Comparison of ENCODE assay signal across 11 cellular contexts in genomic region chr4:157043131-157043530, GRCh38. TPM values are rescaled to one million over a fixed set of nuclear protein-coding genes. Genes with fewer than 3 reads are reported as not detected.
DNase-seq lines count a peak whose midpoint lies in the region; ATAC-seq, FAIRE-seq and TF ChIP-seq lines count a peak whose summit lies in the region.
"Had no signal": no experiment of that assay in that cellular context is flagged by ENCODE, and none has a peak within 500 bp of the region (broad histone marks: within the 10 kb centered on the region; RNA-seq: fewer than 3 reads in every experiment).

No MANE protein-coding gene starts in this region.

- H3K4me3 ChIP-seq in astrocyte of the cerebellum (ENCODE audit: low read depth, low read length) (no peak overlapping the region), HepG2 (replicated peaks in 1 of 3; ENCODE audit: insufficient read depth in 1 of 3, low read depth in 2 of 3, low read length in 3 of 3) (no peak overlapping the region), OCI-LY7 (ENCODE audit: low read depth, low read length, poor library complexity, severe bottlenecking) (no peak overlapping the region), spleen (no peak overlapping the region)
- H3K4me3 ChIP-seq: mucosa of descending colon had no signal

- ATAC-seq in HepG2 (no peak), GM21723 (IDR thresholded peaks at IDR 0.05; ENCODE audit: unreplicated experiment) (no peak)
- ATAC-seq: mucosa of descending colon had no signal

- H3K4me1 ChIP-seq in HepG2 (ENCODE audit: insufficient read depth, low read length): no peaks in the 10 kb centered on the region
- no peaks in the 10 kb centered on the region for H3K4me1 ChIP-seq in OCI-LY7 (ENCODE audit: insufficient read depth, low read length, poor library complexity, severe bottlenecking)
- H3K4me1 ChIP-seq in spleen: no peaks in the 10 kb centered on the region

- TF ChIP-seq CTCF in astrocyte of the cerebellum (IDR thresholded peaks at IDR 0.05; ENCODE audit: low read depth, low read length, missing control alignments): peak; percentile 52
- no peak for TF ChIP-seq CTCF in HepG2 (CRISPR knock-in tag; IDR thresholded peaks at IDR 0.05)
- TF ChIP-seq CTCF in OCI-LY7 (conservative IDR thresholded peaks at IDR 0.05; ENCODE audit: low read length): no peak
- TF ChIP-seq CTCF in spleen (IDR thresholded peaks at IDR 0.05 in 8 of 11, conservative IDR thresholded peaks at IDR 0.05 in 3 of 11): no peak

- no peak for FAIRE-seq in HepG2 (lab: Jason Lieb, UNC)

- H3K36me3 ChIP-seq in HepG2 (replicated peaks in 1 of 2; ENCODE audit: control insufficient read depth in 1 of 2, insufficient read depth in 2 of 2, low read length in 2 of 2): no peaks in the 10 kb centered on the region
- no peaks in the 10 kb centered on the region for H3K36me3 ChIP-seq in OCI-LY7 (ENCODE audit: insufficient read depth, low read length)
- H3K36me3 ChIP-seq in spleen: no peaks in the 10 kb centered on the region

- H3K9me2 ChIP-seq in OCI-LY7 (ENCODE audit: insufficient read depth, low read length): no peaks in the 10 kb centered on the region

- in situ Hi-C loops in astrocyte of the cerebellum (cut with HindIII; ENCODE audit: low sequenced_read_pairs) (no loop called here), HepG2 (cut with HindIII; ENCODE audit: extremely low pct_ligation_motif_present, low pct_unique_long_range_greater_than_20kb) (no loop called here)

- WGBS in HepG2 (ENCODE audit: low lambda C conversion rate): 21% methylated on average over 2 of the region's 2 CpGs
- 6 to 13% (median 12%) methylated on average over 2 of the region's 2 CpGs for WGBS in spleen, 5 donors

- intact Hi-C loops in HepG2 (cut with micrococcal nuclease; ENCODE audit: unreplicated experiment): loop anchor here (10.0 kb wide), 1 partner anchor 368 kb away; no protein-coding TSS in a partner anchor
- intact Hi-C loops in OCI-LY7 (cut with micrococcal nuclease; ENCODE audit: unreplicated experiment): no loop called here
- intact Hi-C loops in spleen (cut with DNase I; ENCODE audit: low total_unique reads): no loop called here

- POLR2A ChIA-PET in HepG2 (lab: Yijun Ruan, JAX) (no interaction called here), OCI-LY7 (lab: Charles Lee) (interaction anchor here (0.6 kb wide), 1 partner anchor 394 kb away, joined by 3 read pairs; no protein-coding TSS in a partner anchor)

- no peaks in the 10 kb centered on the region for H3K79me2 ChIP-seq in HepG2 (ENCODE audit: insufficient read depth, low read length)
- H3K79me2 ChIP-seq in OCI-LY7 (ENCODE audit: insufficient read depth, low read depth, low read length): no peaks in the 10 kb centered on the region

- CTCF ChIA-PET in HepG2 (lab: Yijun Ruan, JAX; ENCODE audit: low intra/inter-chr PET ratio, low total read pairs): interaction anchor here (0.8 kb wide), 1 partner anchor 568 kb away, joined by 3 read pairs; no protein-coding TSS in a partner anchor
- CTCF ChIA-PET in OCI-LY7 (lab: Charles Lee; ENCODE audit: unreplicated experiment): no interaction called here

- no peaks in the 10 kb centered on the region for H4K20me1 ChIP-seq in HepG2 (ENCODE audit: insufficient read depth, low read length)
- no peaks in the 10 kb centered on the region for H4K20me1 ChIP-seq in OCI-LY7 (ENCODE audit: insufficient read depth, low read length)

- no peak for TF ChIP-seq POLR2A in HepG2 (IDR thresholded peaks at IDR 0.05; ENCODE audit: insufficient read depth in 1 of 2, low read depth in 2 of 2, low read length in 2 of 2)
- no peak for TF ChIP-seq POLR2A in spleen (IDR thresholded peaks at IDR 0.05)

- TF ChIP-seq RAD21 in HepG2 (CRISPR knock-in tag; IDR thresholded peaks at IDR 0.05): no peak

- H3K4me2 ChIP-seq in HepG2 (ENCODE audit: low read depth, low read length) (no peak overlapping the region), OCI-LY7 (ENCODE audit: low read length) (no peak overlapping the region)

- no peak for TF ChIP-seq EP300 in HepG2 (IDR thresholded peaks at IDR 0.05; ENCODE audit: low read depth in 2 of 2, low read length in 2 of 2)
- TF ChIP-seq EP300 in HepG2 (CRISPR knock-in tag; IDR thresholded peaks at IDR 0.05; ENCODE audit: borderline replicate concordance): no peak

- no TSS peak for BruUV-seq in HepG2 (replicated peaks; lab: Mats Ljungman, UMichigan)
- no TSS peak for BruUV-seq in OCI-LY7 (replicated peaks; lab: Mats Ljungman, UMichigan)

- H3K9me3 ChIP-seq in HepG2 (ENCODE audit: low read length): no peaks in the 10 kb centered on the region
- no peaks in the 10 kb centered on the region for H3K9me3 ChIP-seq in OCI-LY7 (ENCODE audit: low read length)
- no peaks in the 10 kb centered on the region for H3K9me3 ChIP-seq in spleen
- H3K9me3 ChIP-seq: mucosa of descending colon had no signal

- H3K27ac ChIP-seq in HepG2 (ENCODE audit: extremely low read length, insufficient read depth, low read length) (no peak overlapping the region), OCI-LY7 (ENCODE audit: low read depth, low read length, poor library complexity, severe bottlenecking) (no peak overlapping the region), spleen (no peak overlapping the region)

- no peak overlapping the region for H3K9ac ChIP-seq in HepG2 (ENCODE audit: insufficient read depth, low read depth, low read length)

- DNase-seq in EH (ENCODE audit: low read depth): peak; percentile 46
- peak; percentile 29 for DNase-seq in MV-4-11 (lab: John Stamatoyannopoulos, UW)
- peak; percentile 32 for DNase-seq in astrocyte of the cerebellum (ENCODE audit: low read depth)
- DNase-seq in HepG2 (ENCODE audit: low spot score): peak; percentile 2
- DNase-seq in OCI-LY7 (ENCODE audit: low spot score): no peak
- no peak for DNase-seq in AML-193 (lab: John Stamatoyannopoulos, UW)
- DNase-seq in spleen: no peak
- DNase-seq: activated CD4-positive, alpha-beta T cell treated with anti-CD3 and anti-CD28 coated beads, Interleukin-2, amount 50 U/mL, for 4 hours; mucosa of descending colon; NCI-H187 treated with DMSO at 0.1 percent for 48 hours had no signal

- H3K27me3 ChIP-seq in HepG2 (ENCODE audit: control insufficient read depth in 1 of 2, insufficient read depth in 2 of 2, low read length in 2 of 2) (no peaks in the 10 kb centered on the region), spleen (replicated peaks in 1 of 7) (no peaks in the 10 kb centered on the region)

- H2AFZ ChIP-seq in HepG2 (ENCODE audit: low read length) (no peak overlapping the region), OCI-LY7 (ENCODE audit: low read length) (no peak overlapping the region)

TF ChIP-seq in HepG2, 621 proteins besides CTCF, POLR2A, EP300 and RAD21 (continues in another document):
- TF ChIP-seq TFE3 (CRISPR knock-in tag; IDR thresholded peaks at IDR 0.05) (no peak), FOXK1 (CRISPR knock-in tag; IDR thresholded peaks at IDR 0.05; ENCODE audit: borderline replicate concordance, low read depth) (no peak)

RNA-seq across cellular contexts. Expression of gene GLRB, which starts 32.8 kb away (rescaled TPM):
- total RNA-seq in HepG2 (2016; rRNA removed; fragmentation: Illumina TruSeq; extraction: Trizol) (0.24 TPM in 1 of 2 replicates, not detected in the other), OCI-LY7 (2022) (not detected in 2 replicates), spleen (not detected)
- total RNA-seq in HepG2 (2016; cell fraction: cytosol; rRNA removed; fragmentation: Illumina TruSeq; extraction: Trizol; ENCODE audit: low read depth): 0.09 TPM in 1 of 2 replicates, not detected in the other
- 0.11 TPM in 1 of 2 replicates, not detected in the other for total RNA-seq in HepG2 (2016; cell fraction: insoluble cytoplasmic fraction; rRNA removed; fragmentation: Illumina TruSeq; extraction: Trizol)
- 0.21 TPM in 1 of 2 replicates, not detected in the other for total RNA-seq in HepG2 (2016; cell fraction: membrane; rRNA removed; fragmentation: Illumina TruSeq; extraction: Trizol)
- 0.28 TPM in 1 of 2 replicates, not detected in the other for total RNA-seq in HepG2 (2016; cell fraction: nucleus; rRNA removed; fragmentation: Illumina TruSeq; extraction: Trizol)
- polyA plus RNA-seq in HepG2 (2011; rRNA removed) (0.07 and 0.17 TPM in 2 replicates), spleen (under 1 TPM in 2 of 3 donors, not detected in 1; 0.03 to 0.08 TPM)
- polyA plus RNA-seq in HepG2 (2011; cell fraction: cytosol; rRNA removed): 0.04 and 0.13 TPM in 2 replicates
- not detected in 2 replicates for polyA plus RNA-seq in HepG2 (2011; cell fraction: nucleus; rRNA removed)
- polyA plus RNA-seq in HepG2 (2012): 0.05 TPM in 1 of 2 replicates, not detected in the other
- polyA plus RNA-seq in HepG2 (2016; cell fraction: cytosol; fragmentation: Illumina TruSeq; extraction: Trizol; ENCODE audit: low read depth): 0.40 TPM in 1 of 2 replicates, not detected in the other
- polyA plus RNA-seq in HepG2 (2016; cell fraction: insoluble cytoplasmic fraction; fragmentation: Illumina TruSeq; extraction: Trizol; ENCODE audit: low read depth): 0.20 TPM in 1 of 2 replicates, not detected in the other
- not detected in 2 replicates for polyA plus RNA-seq in HepG2 (2016; cell fraction: membrane; fragmentation: Illumina TruSeq; extraction: Trizol; ENCODE audit: low read depth)
- 0.40 and 0.52 TPM in 2 replicates for polyA plus RNA-seq in HepG2 (2016; cell fraction: nucleus; fragmentation: Illumina TruSeq; extraction: Trizol; ENCODE audit: insufficient read depth, low read depth)
- not detected in 2 replicates for polyA minus RNA-seq in HepG2 (2011; rRNA and poly(A)+ RNA removed; ENCODE audit: low replicate concordance)
- polyA minus RNA-seq in HepG2 (2011; cell fraction: cytosol; rRNA and poly(A)+ RNA removed): not detected in 2 replicates
- polyA minus RNA-seq in HepG2 (2011; cell fraction: nucleus; rRNA and poly(A)+ RNA removed): 0.75 TPM in 1 of 2 replicates, not detected in the other
- total RNA-seq in OCI-LY7 (2014; rRNA removed; shearing (Covaris generic)): not detected in 2 replicates

Comparison
In these comparisons a context has a peak if more than half of its experiments do, and no peak if none do; other contexts are left out.
1. DNase-seq: peak in EH (single experiment), MV-4-11 (single experiment), astrocyte of the cerebellum (single experiment) and HepG2 (single experiment); none in OCI-LY7 (single experiment), AML-193 (0 of 2) and spleen (single experiment).